In genomic region chr5:148259288-148259687, GRCh38 we compare ENCODE assay signal across 1 cellular context.
TF ChIP-seq lines count a peak whose summit lies in the region.

No MANE protein-coding gene starts in this region.

TF ChIP-seq in GM23338, 12 proteins besides CTCF, POLR2A, EP300 and RAD21 (continued from another document):
- TF ChIP-seq ZNF462 (CRISPR knock-in tag; IDR thresholded peaks at IDR 0.05) (no peak), POLR2AphosphoS5 (IDR thresholded peaks at IDR 0.05; ENCODE audit: low read depth) (no peak), ZNF331 (CRISPR knock-in tag; IDR thresholded peaks at IDR 0.05; ENCODE audit: low read depth) (no peak), EZH2 (IDR thresholded peaks at IDR 0.05; ENCODE audit: low read depth, unreplicated experiment) (no peak)
- TF ChIP-seq, protein P1, sequence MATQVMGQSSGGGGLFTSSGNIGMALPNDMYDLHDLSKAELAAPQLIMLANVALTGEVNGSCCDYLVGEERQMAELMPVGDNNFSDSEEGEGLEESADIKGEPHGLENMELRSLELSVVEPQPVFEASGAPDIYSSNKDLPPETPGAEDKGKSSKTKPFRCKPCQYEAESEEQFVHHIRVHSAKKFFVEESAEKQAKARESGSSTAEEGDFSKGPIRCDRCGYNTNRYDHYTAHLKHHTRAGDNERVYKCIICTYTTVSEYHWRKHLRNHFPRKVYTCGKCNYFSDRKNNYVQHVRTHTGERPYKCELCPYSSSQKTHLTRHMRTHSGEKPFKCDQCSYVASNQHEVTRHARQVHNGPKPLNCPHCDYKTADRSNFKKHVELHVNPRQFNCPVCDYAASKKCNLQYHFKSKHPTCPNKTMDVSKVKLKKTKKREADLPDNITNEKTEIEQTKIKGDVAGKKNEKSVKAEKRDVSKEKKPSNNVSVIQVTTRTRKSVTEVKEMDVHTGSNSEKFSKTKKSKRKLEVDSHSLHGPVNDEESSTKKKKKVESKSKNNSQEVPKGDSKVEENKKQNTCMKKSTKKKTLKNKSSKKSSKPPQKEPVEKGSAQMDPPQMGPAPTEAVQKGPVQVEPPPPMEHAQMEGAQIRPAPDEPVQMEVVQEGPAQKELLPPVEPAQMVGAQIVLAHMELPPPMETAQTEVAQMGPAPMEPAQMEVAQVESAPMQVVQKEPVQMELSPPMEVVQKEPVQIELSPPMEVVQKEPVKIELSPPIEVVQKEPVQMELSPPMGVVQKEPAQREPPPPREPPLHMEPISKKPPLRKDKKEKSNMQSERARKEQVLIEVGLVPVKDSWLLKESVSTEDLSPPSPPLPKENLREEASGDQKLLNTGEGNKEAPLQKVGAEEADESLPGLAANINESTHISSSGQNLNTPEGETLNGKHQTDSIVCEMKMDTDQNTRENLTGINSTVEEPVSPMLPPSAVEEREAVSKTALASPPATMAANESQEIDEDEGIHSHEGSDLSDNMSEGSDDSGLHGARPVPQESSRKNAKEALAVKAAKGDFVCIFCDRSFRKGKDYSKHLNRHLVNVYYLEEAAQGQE (IDR thresholded peaks at IDR 0.05; ENCODE audit: unreplicated experiment), result no peak
